1 cellular context compared by ENCODE assay signal in the genomic region with DNA sequence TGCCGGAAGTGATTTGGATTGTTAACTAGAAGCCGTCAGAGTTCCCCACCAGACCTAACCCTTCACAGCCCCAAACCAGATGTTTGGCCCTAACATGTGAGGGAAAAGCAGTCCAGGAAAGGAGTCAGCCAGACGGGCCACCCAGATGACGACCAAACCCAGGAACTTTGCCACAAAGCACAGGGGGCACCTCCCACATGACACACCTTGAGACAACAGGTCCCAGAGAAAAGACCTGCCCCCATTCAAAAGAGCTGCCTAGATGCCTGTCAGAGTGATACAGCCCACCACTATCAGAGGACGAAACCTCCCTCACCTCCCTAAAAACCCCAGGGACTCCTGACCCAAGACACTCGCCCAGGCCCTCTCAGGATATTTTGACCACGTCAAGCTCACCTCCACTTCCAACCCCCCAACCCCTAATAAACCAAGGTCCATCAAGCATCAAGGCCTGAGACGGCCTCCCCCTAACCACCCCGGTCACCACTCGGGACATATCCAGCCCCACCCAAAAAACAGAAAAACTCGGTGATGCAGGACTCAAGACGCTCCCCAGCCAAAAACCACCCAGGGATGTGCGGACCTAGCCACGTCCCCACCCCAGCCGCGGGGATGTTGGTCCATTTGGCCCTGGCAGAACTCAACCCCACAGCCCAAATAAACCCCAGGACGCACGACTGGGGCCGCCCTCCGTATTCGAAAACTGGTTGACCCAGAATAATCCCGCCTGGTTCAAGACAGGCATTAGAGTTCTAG.
TF ChIP-seq lines count a peak whose summit lies in the region.

No MANE protein-coding gene starts in this region.

TF ChIP-seq in HCT116, 20 proteins besides CTCF, POLR2A, EP300 and RAD21 (continued from another document):
- TF ChIP-seq, protein P1, sequence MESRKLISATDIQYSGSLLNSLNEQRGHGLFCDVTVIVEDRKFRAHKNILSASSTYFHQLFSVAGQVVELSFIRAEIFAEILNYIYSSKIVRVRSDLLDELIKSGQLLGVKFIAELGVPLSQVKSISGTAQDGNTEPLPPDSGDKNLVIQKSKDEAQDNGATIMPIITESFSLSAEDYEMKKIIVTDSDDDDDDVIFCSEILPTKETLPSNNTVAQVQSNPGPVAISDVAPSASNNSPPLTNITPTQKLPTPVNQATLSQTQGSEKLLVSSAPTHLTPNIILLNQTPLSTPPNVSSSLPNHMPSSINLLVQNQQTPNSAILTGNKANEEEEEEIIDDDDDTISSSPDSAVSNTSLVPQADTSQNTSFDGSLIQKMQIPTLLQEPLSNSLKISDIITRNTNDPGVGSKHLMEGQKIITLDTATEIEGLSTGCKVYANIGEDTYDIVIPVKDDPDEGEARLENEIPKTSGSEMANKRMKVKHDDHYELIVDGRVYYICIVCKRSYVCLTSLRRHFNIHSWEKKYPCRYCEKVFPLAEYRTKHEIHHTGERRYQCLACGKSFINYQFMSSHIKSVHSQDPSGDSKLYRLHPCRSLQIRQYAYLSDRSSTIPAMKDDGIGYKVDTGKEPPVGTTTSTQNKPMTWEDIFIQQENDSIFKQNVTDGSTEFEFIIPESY (IDR thresholded peaks at IDR 0.05; ENCODE audit: extremely low read depth, insufficient replicate concordance, low read length), result no peak
